ENCODE assay signal across 8 cellular contexts in genomic region chr13:110561335-110562033, GRCh38. TPM values are rescaled to one million over a fixed set of nuclear protein-coding genes. Genes with fewer than 3 reads are reported as not detected.
DNase-seq lines count a peak whose midpoint lies in the region; ATAC-seq and TF ChIP-seq lines count a peak whose summit lies in the region.

A gene with protein sequence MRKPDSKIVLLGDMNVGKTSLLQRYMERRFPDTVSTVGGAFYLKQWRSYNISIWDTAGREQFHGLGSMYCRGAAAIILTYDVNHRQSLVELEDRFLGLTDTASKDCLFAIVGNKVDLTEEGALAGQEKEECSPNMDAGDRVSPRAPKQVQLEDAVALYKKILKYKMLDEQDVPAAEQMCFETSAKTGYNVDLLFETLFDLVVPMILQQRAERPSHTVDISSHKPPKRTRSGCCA (minus strand): TSS chr13:110561722. CDS start chr13:110561519, 203 bp downstream.

- H3K4me1 Mint-ChIP-seq in activated naive CD8-positive, alpha-beta T cell treated with anti-CD3 and anti-CD28 coated beads, Interleukin-2, amount 50 U/mL, for 24 hours: peaks cover 23% of the 10 kb centered on the region

- H3K27ac ChIP-seq in heart left ventricle: peak within 1 kb of the TSS; percentile 83 to 97 (median 94)
- H3K27ac ChIP-seq in upper lobe of left lung: peak within 1 kb of the TSS; percentile 93 to 98 (median 97)

- intact Hi-C loops in heart left ventricle (cut with DNase I) (loop anchor here in 9 of 10 donors (1.0 to 10.0 kb wide), 9 partner anchors 37 to 329 kb away; no protein-coding TSS in a partner anchor), posterior vena cava (cut with DNase I) (loop anchor here in 1 of 2 donors (5.0 kb wide), 1 partner anchor 54 kb away; no protein-coding TSS in a partner anchor)

- peaks cover 0 to 40% (median 19%) of the 10 kb centered on the region in 12 donors for H3K4me1 ChIP-seq in heart left ventricle
- H3K4me1 ChIP-seq in upper lobe of left lung: peaks cover 31 to 57% (median 35%) of the 10 kb centered on the region in 4 donors

- TF ChIP-seq CTCF in heart left ventricle (IDR thresholded peaks at IDR 0.05): no peak
- no peak for TF ChIP-seq CTCF in upper lobe of left lung (IDR thresholded peaks at IDR 0.05)

- peaks cover 0 to 8% (median 0%) of the 10 kb centered on the region in 12 donors for H3K9me3 ChIP-seq in heart left ventricle
- no peaks in the 10 kb centered on the region for H3K9me3 ChIP-seq in upper lobe of left lung

- peak within 1 kb of the TSS; percentile 51 for H3K27ac Mint-ChIP-seq in activated naive CD8-positive, alpha-beta T cell treated with anti-CD3 and anti-CD28 coated beads, Interleukin-2, amount 50 U/mL, for 24 hours

- peaks cover 14% of the 10 kb centered on the region for H3K27me3 Mint-ChIP-seq in activated naive CD8-positive, alpha-beta T cell treated with anti-CD3 and anti-CD28 coated beads, Interleukin-2, amount 50 U/mL, for 24 hours

- H3K27me3 ChIP-seq in heart left ventricle: no peaks in the 10 kb centered on the region
- no peaks in the 10 kb centered on the region for H3K27me3 ChIP-seq in upper lobe of left lung

- DNase-seq in DMS79 treated with DMSO at 0.1 percent for 48 hours (lab: John Stamatoyannopoulos, UW): peak; percentile 90
- peak; percentile 72 for DNase-seq in HuH-7 (ENCODE audit: low spot score)
- peak; percentile 82 for DNase-seq in SKM-1 (lab: John Stamatoyannopoulos, UW; ENCODE audit: unreplicated experiment)
- peak; percentile 64 for DNase-seq in activated naive CD8-positive, alpha-beta T cell treated with anti-CD3 and anti-CD28 coated beads, Interleukin-2, amount 50 U/mL, for 24 hours
- peak; percentile 91 to 94 (median 92) for DNase-seq in heart left ventricle
- peak; percentile 96 for DNase-seq in posterior vena cava (ENCODE audit: low spot score)
- peak; percentile 93 to 95 for DNase-seq in upper lobe of left lung

- H3K9me3 Mint-ChIP-seq in activated naive CD8-positive, alpha-beta T cell treated with anti-CD3 and anti-CD28 coated beads, Interleukin-2, amount 50 U/mL, for 24 hours: no peaks in the 10 kb centered on the region

- 0 to 1% (median 1%) methylated on average over 21 to 81 of the region's 81 CpGs for WGBS in heart left ventricle, 4 donors
- 0% methylated on average over 40 of the region's 81 CpGs; no CpG with 5 or more reads in 1 of the 2 donors for WGBS in upper lobe of left lung, 2 donors

- ATAC-seq in GM21526 (IDR thresholded peaks at IDR 0.05; ENCODE audit: low FRiP score, unreplicated experiment): peak; percentile 68
- ATAC-seq in activated naive CD8-positive, alpha-beta T cell treated with anti-CD3 and anti-CD28 coated beads, Interleukin-2, amount 50 U/mL, for 24 hours: peak; percentile 76
- peak; percentile 79 to 87 (median 86) for ATAC-seq in heart left ventricle
- ATAC-seq in upper lobe of left lung (ENCODE audit: low FRiP score in 2 of 2): peak; percentile 84 to 92

- peak in 1 of 2 donors; percentile 46 for TF ChIP-seq POLR2A in heart left ventricle (IDR thresholded peaks at IDR 0.05)
- TF ChIP-seq POLR2A in upper lobe of left lung (IDR thresholded peaks at IDR 0.05): peak in 3 of 4 donors; percentile 27 to 92 (median 64)

- H3K36me3 Mint-ChIP-seq in activated naive CD8-positive, alpha-beta T cell treated with anti-CD3 and anti-CD28 coated beads, Interleukin-2, amount 50 U/mL, for 24 hours (ENCODE audit: low read depth): no peaks in the 10 kb centered on the region

- no peak for TF ChIP-seq EP300 in upper lobe of left lung (IDR thresholded peaks at IDR 0.05)

- H3K4me3 ChIP-seq in heart left ventricle (peak within 1 kb of the TSS; percentile 68 to 96 (median 82)), upper lobe of left lung (peak within 1 kb of the TSS; percentile 73 to 95 (median 84))

- H3K36me3 ChIP-seq in heart left ventricle (peaks cover 0 to 15% (median 0%) of the 10 kb centered on the region in 9 donors), upper lobe of left lung (peaks cover 0 to 7% (median 1%) of the 10 kb centered on the region in 4 donors)

- H3K4me3 Mint-ChIP-seq in activated naive CD8-positive, alpha-beta T cell treated with anti-CD3 and anti-CD28 coated beads, Interleukin-2, amount 50 U/mL, for 24 hours: peak within 1 kb of the TSS; percentile 76

RNA-seq across cellular contexts. Expression of the gene that starts here (rescaled TPM):
- 10 to 100 TPM in 8 of 9 donors, 1 to 10 TPM in 1; 5.5 to 30.2 (median 13.7) TPM for total RNA-seq in heart left ventricle
- polyA plus RNA-seq in heart left ventricle: 10 to 100 TPM in 1 of 2 donors, 1 to 10 TPM in 1; 7.4 to 17.3 TPM
- 10 to 100 TPM in 1 of 2 donors, 1 to 10 TPM in 1; 8.5 to 11.9 TPM for total RNA-seq in posterior vena cava
- total RNA-seq in upper lobe of left lung: 10 to 100 TPM; 46.7 to 80.7 (median 57.8) TPM

Comparison
In these comparisons a context has a peak if more than half of its experiments do, and no peak if none do; other contexts are left out.
1. Peak in every context shown above with its lines: DNase-seq, ATAC-seq, H3K4me3 ChIP-seq and H3K27ac ChIP-seq.